Comparison of ENCODE assay signal across 26 cellular contexts in genomic region chr2:178075006-178075326, GRCh38. TPM values are rescaled to one million over a fixed set of nuclear protein-coding genes. Genes with fewer than 3 reads are reported as not detected.
DNase-seq lines count a peak whose midpoint lies in the region; ATAC-seq and TF ChIP-seq lines count a peak whose summit lies in the region.
"Had no signal": no experiment of that assay in that cellular context is flagged by ENCODE, and none has a peak within 500 bp of the region (broad histone marks: within the 10 kb centered on the region; RNA-seq: fewer than 3 reads in every experiment).

No MANE protein-coding gene starts in this region.

- TF ChIP-seq CTCF in HCT116 (IDR thresholded peaks at IDR 0.05 in 2 of 3, conservative IDR thresholded peaks at IDR 0.05 in 1 of 3; ENCODE audit: borderline replicate concordance in 1 of 3, insufficient read depth in 1 of 3, low read depth in 2 of 3, low read length in 2 of 3) (no peak), RWPE1 (conservative IDR thresholded peaks at IDR 0.05; ENCODE audit: low read depth) (no peak), breast epithelium (IDR thresholded peaks at IDR 0.05) (no peak), type B pancreatic cell (conservative IDR thresholded peaks at IDR 0.05) (no peak)

- no peaks in the 10 kb centered on the region for H4K20me1 ChIP-seq in HCT116 (ENCODE audit: insufficient read depth)

- BruUV-seq in HCT116 (replicated peaks; lab: Mats Ljungman, UMichigan): no TSS peak

- no peak for TF ChIP-seq RAD21 in HCT116 (IDR thresholded peaks at IDR 0.05; ENCODE audit: low read depth)

- peaks cover 55% of the 10 kb centered on the region for H3K27me3 Mint-ChIP-seq in type B pancreatic cell

- H2AFZ ChIP-seq in HCT116 (ENCODE audit: low read depth, low read length, poor library complexity, severe bottlenecking): peak overlapping the region; percentile 99

- H3K4me2 ChIP-seq in HCT116 (ENCODE audit: low read length): peak overlapping the region; percentile 59

- peak overlapping the region in 1 of 2 experiments; percentile 22; a peak in 2 of 4 replicates for H3K4me3 ChIP-seq in HCT116 (replicated peaks in 1 of 2; ENCODE audit: low read depth in 1 of 2, low read length in 2 of 2)
- H3K4me3 ChIP-seq in breast epithelium: no peak overlapping the region
- H3K4me3 ChIP-seq: GM12878, MG63 had no signal

- intact Hi-C loops in HCT116 (cut with micrococcal nuclease): no loop called here
- intact Hi-C loops in breast epithelium (cut with DNase I; ENCODE audit: low total_unique reads): no loop called here

- TF ChIP-seq POLR2A in HCT116 (IDR thresholded peaks at IDR 0.05; ENCODE audit: borderline replicate concordance, extremely low read depth, insufficient read depth, insufficient read length) (no peak), breast epithelium (IDR thresholded peaks at IDR 0.05) (no peak)

- ATAC-seq in HCT116: no peak
- no peak for ATAC-seq in GM21381 (IDR thresholded peaks at IDR 0.05; ENCODE audit: unreplicated experiment)
- ATAC-seq: GM12878, HepG2 had no signal

- CTCF ChIA-PET in HCT116 (lab: Charles Lee): no interaction called here
- CTCF ChIA-PET in RWPE1 (lab: Yijun Ruan, JAX): no interaction called here

- H3K27ac ChIP-seq in HCT116 (ENCODE audit: low read depth, low read length): no peak overlapping the region
- H3K27ac ChIP-seq in RWPE1: no peak overlapping the region
- peak overlapping the region; percentile 56 to 62 for H3K27ac ChIP-seq in breast epithelium

- H3K9ac ChIP-seq in HCT116 (ENCODE audit: low read length): no peak overlapping the region

- H3K4me1 Mint-ChIP-seq in type B pancreatic cell (ENCODE audit: unreplicated experiment): peaks cover 12% of the 10 kb centered on the region

- H3K4me3 Mint-ChIP-seq in type B pancreatic cell: no peak overlapping the region
- H3K4me3 Mint-ChIP-seq: CD4-positive, alpha-beta memory T cell had no signal

- peak overlapping the region; percentile 18 for H3K27ac Mint-ChIP-seq in type B pancreatic cell
- H3K27ac Mint-ChIP-seq: CD4-positive, alpha-beta memory T cell had no signal

- peaks cover 20 to 32% of the 10 kb centered on the region in 2 experiments for H3K4me1 ChIP-seq in HCT116 (ENCODE audit: control insufficient read depth in 1 of 2, insufficient read depth in 2 of 2, low read length in 2 of 2)
- H3K4me1 ChIP-seq in breast epithelium: no peaks in the 10 kb centered on the region

- H3K36me3 ChIP-seq in HCT116 (ENCODE audit: control insufficient read depth in 1 of 2, insufficient read depth in 2 of 2, low read length in 2 of 2) (no peaks in the 10 kb centered on the region), breast epithelium (no peaks in the 10 kb centered on the region)
- H3K36me3 ChIP-seq: MG63 had no signal

- H3K79me2 ChIP-seq in HCT116 (ENCODE audit: insufficient read depth, low read length): no peaks in the 10 kb centered on the region

- peaks cover 5% of the 10 kb centered on the region for H3K9me3 Mint-ChIP-seq in type B pancreatic cell

- no peak for DNase-seq in HCT116 (ENCODE audit: low read depth, low spot score)
- DNase-seq in RWPE1 (ENCODE audit: low spot score): peak; percentile 13
- DNase-seq in breast epithelium (ENCODE audit: low spot score in 2 of 2): no peak
- no peak for DNase-seq in type B pancreatic cell (ENCODE audit: extremely low spot score, unreplicated experiment)
- no peak for DNase-seq in glomerular visceral epithelial cell (ENCODE audit: extremely low spot score)
- DNase-seq in hippocampal formation (lab: John Stamatoyannopoulos, UW): no peak
- DNase-seq: C1 segment of cervical spinal cord; CD4-positive, alpha-beta memory T cell; COR-L47; DMS 273 treated with DMSO at 0.1 percent for 48 hours; DMS79; GDM1; Kasumi-1; MG63; NCI-H1105 treated with DMSO at 0.1 percent for 48 hours; NCI-H146; NCI-H1930; NCI-H446 treated with DMSO at 0.1 percent for 48 hours; NCI-H526; NCI-H82; NK-92 treated with Interleukin-12 subunit alpha and Interleukin-12 subunit beta, amount 100 ng/mL, for 24 hours; SHP77 treated with DMSO at 0.1 percent for 48 hours had no signal

- no peaks in the 10 kb centered on the region for H3K9me2 ChIP-seq in HCT116 (ENCODE audit: insufficient read depth)

- H3K36me3 Mint-ChIP-seq in type B pancreatic cell: no peaks in the 10 kb centered on the region
- H3K36me3 Mint-ChIP-seq: CD4-positive, alpha-beta memory T cell had no signal

- POLR2A ChIA-PET in HCT116 (lab: Charles Lee) (no interaction called here), RWPE1 (lab: Yijun Ruan, JAX; ENCODE audit: low non-redundant PET) (no interaction called here)

- no peaks in the 10 kb centered on the region for H3K9me3 ChIP-seq in HCT116 (ENCODE audit: control insufficient read depth in 1 of 2, insufficient read depth in 1 of 2, low read depth in 1 of 2, low read length in 2 of 2)
- no peaks in the 10 kb centered on the region for H3K9me3 ChIP-seq in breast epithelium
- H3K9me3 ChIP-seq: MG63 had no signal

- RAD21 ChIA-PET in HCT116 (lab: Charles Lee; ENCODE audit: low non-redundant PET in 1 of 2, low total read pairs in 2 of 2, uncharacterized antibody in 2 of 2, unreplicated experiment in 2 of 2): no interaction called here

- H3K27me3 ChIP-seq in HCT116 (ENCODE audit: insufficient read depth, low read length) (no peaks in the 10 kb centered on the region), breast epithelium (no peaks in the 10 kb centered on the region)
- H3K27me3 ChIP-seq: MG63 had no signal

TF ChIP-seq in HCT116, 20 proteins besides CTCF, POLR2A, EP300 and RAD21:
- TF ChIP-seq SIN3A (IDR thresholded peaks at IDR 0.05; ENCODE audit: low read depth): no peak
- no peak for TF ChIP-seq MAX (IDR thresholded peaks at IDR 0.05)
- TF ChIP-seq FOSL1 (IDR thresholded peaks at IDR 0.05; ENCODE audit: low read depth): peak; percentile 53
- no peak for TF ChIP-seq ZNF274 (IDR thresholded peaks at IDR 0.05; ENCODE audit: low read depth, low read length)
- TF ChIP-seq EZH2 (IDR thresholded peaks at IDR 0.05): no peak
- peak; percentile 51 for TF ChIP-seq JUND (IDR thresholded peaks at IDR 0.05)
- 0 out of 2 replicates have a peak, but pooled peaks have one; percentile 26 for TF ChIP-seq SP1 (IDR thresholded peaks at IDR 0.05; ENCODE audit: low read depth)
- TF ChIP-seq CBX3 (IDR thresholded peaks at IDR 0.05; ENCODE audit: low read depth): 0 out of 2 replicates have a peak, but pooled peaks have one; percentile 36
- TF ChIP-seq EGR1 (IDR thresholded peaks at IDR 0.05; ENCODE audit: low read depth): no peak
- TF ChIP-seq ZFX (IDR thresholded peaks at IDR 0.05): no peak
- TF ChIP-seq YY1 (IDR thresholded peaks at IDR 0.05; ENCODE audit: extremely low read depth, insufficient replicate concordance, low read depth, low read length): no peak
- TF ChIP-seq CEBPB (IDR thresholded peaks at IDR 0.05; ENCODE audit: low read depth): no peak
- no peak for TF ChIP-seq POLR2AphosphoS5 (IDR thresholded peaks at IDR 0.05; ENCODE audit: low read depth, low read length)
- no peak for TF ChIP-seq ATF3 (IDR thresholded peaks at IDR 0.05)

RNA-seq across cellular contexts. Expression of gene PDE11A, which starts 2.4 kb away (rescaled TPM):
- total RNA-seq in HCT116 (2021; ENCODE audit: unreplicated experiment) (0.61 TPM), breast epithelium (1 to 10 TPM in 2 of 3 donors, under 1 TPM in 1; 0.96 to 2.3 (median 2.2) TPM), type B pancreatic cell (ENCODE audit: low replicate concordance) (0.67 and 2.0 TPM in 2 replicates)
- 0.51 and 0.61 TPM in 2 replicates for polyA plus RNA-seq in HCT116 (2012)
- total RNA-seq: A673; CD4-positive, alpha-beta memory T cell had no signal
- polyA plus RNA-seq: CD4-positive, alpha-beta memory T cell had no signal

RNA-seq across cellular contexts. Expression of gene RBM45, which starts 37.3 kb away (rescaled TPM):
- total RNA-seq in HCT116 (2021; ENCODE audit: unreplicated experiment) (7.4 TPM), breast epithelium (10 to 100 TPM; 12.8 to 18.1 (median 15.4) TPM), type B pancreatic cell (ENCODE audit: low replicate concordance) (13.1 and 15.1 TPM in 2 replicates)
- polyA plus RNA-seq in HCT116 (2012): 4.3 and 5.8 TPM in 2 replicates

Comparison
In these comparisons a context has a peak if more than half of its experiments do, and no peak if none do; other contexts are left out.
1. H3K27ac ChIP-seq: peak in breast epithelium (2 of 2); none in HCT116 (single experiment) and RWPE1 (single experiment).